Comparison of ENCODE assay signal across 26 cellular contexts in the genomic region with DNA sequence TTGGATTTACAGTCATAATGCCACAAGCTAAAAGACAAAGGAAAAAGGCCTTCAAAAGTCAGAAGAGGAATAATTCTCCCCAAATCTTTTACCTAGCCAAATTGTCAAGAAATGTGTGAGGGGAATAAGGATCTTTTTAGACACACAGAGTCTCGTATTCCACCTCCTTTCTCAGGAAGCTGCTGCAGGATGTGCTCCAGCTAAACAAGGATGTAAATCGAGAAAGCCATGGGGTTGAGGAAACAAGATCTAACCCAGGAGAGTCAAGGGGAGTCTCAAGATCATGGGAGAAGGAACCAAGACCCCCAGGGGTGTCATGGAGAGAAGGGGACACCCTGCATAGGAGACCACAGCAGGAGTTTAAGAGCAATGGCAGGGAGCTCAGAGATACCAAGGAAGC.
"Had no signal": no experiment of that assay in that cellular context is flagged by ENCODE, and none has a peak within 500 bp of the region (broad histone marks: within the 10 kb centered on the region; RNA-seq: fewer than 3 reads in every experiment).

No MANE protein-coding gene starts in this region.

- H3K27ac ChIP-seq: epithelial cell of prostate, esophagus muscularis mucosa, gastroesophageal sphincter, hepatocyte, neutrophil, psoas muscle, spleen, stomach, thoracic aorta, transverse colon had no signal

- H3K27me3 ChIP-seq: esophagus muscularis mucosa, gastroesophageal sphincter, hepatocyte, neutrophil, spleen, stomach, transverse colon had no signal

- H3K4me1 ChIP-seq: gastroesophageal sphincter, psoas muscle, transverse colon had no signal

- H3K9me3 ChIP-seq: esophagus muscularis mucosa, gastroesophageal sphincter, neutrophil, psoas muscle, stomach, thoracic aorta, transverse colon had no signal

- H3K4me3 ChIP-seq: coronary artery, esophagus muscularis mucosa, gastroesophageal sphincter, hepatocyte, lung, psoas muscle, spleen, stomach, thoracic aorta, transverse colon had no signal

- H3K27ac Mint-ChIP-seq: nephron progenitor cell; stimulated activated naive B cell treated with anti-CD40 and anti-IgM and Interleukin-4, amounts not matched to agents 10 μg/mL and 1 μg/mL and 100 μg/mL, for 72 hours had no signal

- H3K4me3 Mint-ChIP-seq: naive thymus-derived CD4-positive, alpha-beta T cell; nephron progenitor cell; stimulated activated naive B cell treated with anti-CD40 and anti-IgM and Interleukin-4, amounts not matched to agents 10 μg/mL and 1 μg/mL and 100 μg/mL, for 72 hours had no signal

- H3K79me2 ChIP-seq: hepatocyte had no signal

- DNase-seq: effector CD8-positive, alpha-beta T cell; foreskin fibroblast; head of caudate nucleus; kidney; left ventricle myocardium superior; midbrain; naive thymus-derived CD4-positive, alpha-beta T cell; nephron progenitor cell; psoas muscle; spleen; stimulated activated CD4-positive, alpha-beta T cell treated with anti-CD3 and anti-CD28 coated beads, Interleukin-15, amount 100 ng/mL, for 24 hours; stimulated activated CD4-positive, alpha-beta T cell treated with anti-CD3 and anti-CD28 coated beads, Interleukin-1b, Interleukin-23, amount 100 ng/mL, for 48 hours; stimulated activated CD4-positive, alpha-beta T cell treated with anti-CD3 and anti-CD28 coated beads, Interleukin-4, amount 100 ng/mL, for 24 hours; stimulated activated naive B cell treated with anti-CD40 and anti-IgM and Interleukin-4, amounts not matched to agents 10 μg/mL and 1 μg/mL and 100 μg/mL, for 72 hours; stomach; substantia nigra; transverse colon had no signal

- FAIRE-seq: endometrium, kidney had no signal

- H3K4me2 ChIP-seq: hepatocyte had no signal

- H3K27me3 Mint-ChIP-seq: naive thymus-derived CD4-positive, alpha-beta T cell; stimulated activated naive B cell treated with anti-CD40 and anti-IgM and Interleukin-4, amounts not matched to agents 10 μg/mL and 1 μg/mL and 100 μg/mL, for 72 hours had no signal

- H2AFZ ChIP-seq: hepatocyte had no signal
